ENCODE assay signal across 8 cellular contexts in genomic region chr1:178768423-178768822, GRCh38. TPM values are rescaled to one million over a fixed set of nuclear protein-coding genes. Genes with fewer than 3 reads are reported as not detected.
A peak's percentile ranks its signal among the peaks of the same experiment; 100 is the strongest.
DNase-seq lines count a peak whose midpoint lies in the region; ATAC-seq and TF ChIP-seq lines count a peak whose summit lies in the region.

No MANE protein-coding gene starts in this region.

- H3K9me2 ChIP-seq in SK-N-SH, result no peaks in the 10 kb centered on the region

- H3F3A ChIP-seq in SK-N-SH (replicated peaks; ENCODE audit: insufficient read depth) (no peaks in the 10 kb centered on the region), neural progenitor cell (ENCODE audit: low read depth) (no peaks in the 10 kb centered on the region)

- no peaks in the 10 kb centered on the region for H3K27me3 Mint-ChIP-seq in neural progenitor cell (ENCODE audit: insufficient read depth, low read depth)

- ATAC-seq in SK-N-SH treated with all-trans-retinoic acid at 6 μM for 48 hours (no peak), esophagus mucosa (peak; percentile 59), HG03571 (IDR thresholded peaks at IDR 0.05; ENCODE audit: unreplicated experiment) (no peak)

- H3K4me3 Mint-ChIP-seq in neural progenitor cell, result no peak overlapping the region

- peaks cover 41% of the 10 kb centered on the region for H3K36me3 Mint-ChIP-seq in neural progenitor cell

- peaks cover 60% of the 10 kb centered on the region for H3K9me3 Mint-ChIP-seq in neural progenitor cell

- H3K9me3 ChIP-seq in SK-N-SH, result peaks cover 9% of the 10 kb centered on the region; the same call in 1 of the 2 replicates
- H3K9me3 ChIP-seq in neural progenitor cell (ENCODE audit: low read depth), result peaks cover 6% of the 10 kb centered on the region

- TF ChIP-seq CTCF in SK-N-SH (IDR thresholded peaks at IDR 0.05), result peak; percentile 61
- TF ChIP-seq CTCF in HL-60 (IDR thresholded peaks at IDR 0.05; ENCODE audit: insufficient read depth, low read length), result peak; percentile 86
- TF ChIP-seq CTCF in neural progenitor cell (IDR thresholded peaks at IDR 0.05), result peak; percentile 74

- CTCF ChIA-PET in SK-N-SH (lab: Yijun Ruan, JAX), result interaction anchor here (1.1 to 1.7 kb wide), 2 partner anchors 15 to 235 kb away, joined by 6 to 7 read pairs; no protein-coding TSS in a partner anchor

- TF ChIP-seq EP300 in SK-N-SH (IDR thresholded peaks at IDR 0.05; ENCODE audit: borderline replicate concordance in 1 of 2, low read depth in 1 of 2, low read length in 1 of 2), result no peak

- no peaks in the 10 kb centered on the region for H3K4me1 Mint-ChIP-seq in neural progenitor cell

- H3K4me3 ChIP-seq in SK-N-SH (ENCODE audit: low read depth in 2 of 2, low read length in 1 of 2) (no peak overlapping the region), HL-60 (replicated peaks; ENCODE audit: insufficient read depth, low read length) (no peak overlapping the region), neural progenitor cell (no peak overlapping the region)

- DNase-seq in SK-N-SH (peak; percentile 16), HL-60 (ENCODE audit: low read depth in 1 of 2, low spot score in 1 of 2) (peak; percentile 17 to 24), SKM-1 (lab: John Stamatoyannopoulos, UW; ENCODE audit: unreplicated experiment) (peak; percentile 68), neural progenitor cell (ENCODE audit: low spot score) (peak; percentile 51), NCI-H2227 treated with DMSO at 0.1 percent for 48 hours (lab: John Stamatoyannopoulos, UW) (no peak)

- no peak overlapping the region for H3K27ac Mint-ChIP-seq in neural progenitor cell

- peaks cover 64% of the 10 kb centered on the region; the same call in 1 of the 2 replicates for H3K79me2 ChIP-seq in SK-N-SH (ENCODE audit: insufficient read depth)
- H3K79me2 ChIP-seq in neural progenitor cell (ENCODE audit: low read depth), result peaks cover 90% of the 10 kb centered on the region

- WGBS in SK-N-SH (ENCODE audit: low lambda C conversion rate), result 40% methylated on average over 2 of the region's 4 CpGs

- H3K4me1 ChIP-seq in SK-N-SH (ENCODE audit: control insufficient read depth in 1 of 2, insufficient read depth in 2 of 2, low read depth in 1 of 2, low read length in 1 of 2) (no peaks in the 10 kb centered on the region), neural progenitor cell (no peaks in the 10 kb centered on the region)

- TF ChIP-seq RAD21 in SK-N-SH (IDR thresholded peaks at IDR 0.05; ENCODE audit: low read length), result peak; percentile 40

- H3K9ac ChIP-seq in SK-N-SH (no peak overlapping the region), neural progenitor cell (no peak overlapping the region)

- H3K27me3 ChIP-seq in SK-N-SH (ENCODE audit: insufficient read depth) (no peaks in the 10 kb centered on the region), HL-60 (ENCODE audit: insufficient read depth, poor library complexity, severe bottlenecking) (no peaks in the 10 kb centered on the region), neural progenitor cell (no peaks in the 10 kb centered on the region)

- H3K27ac ChIP-seq in SK-N-SH (ENCODE audit: low read depth in 2 of 2, low read length in 1 of 2) (no peak overlapping the region), HL-60 (replicated peaks) (no peak overlapping the region), neural progenitor cell (no peak overlapping the region)

- H4K20me1 ChIP-seq in SK-N-SH (ENCODE audit: insufficient read depth) (no peaks in the 10 kb centered on the region), neural progenitor cell (ENCODE audit: low read depth) (peaks cover 3% of the 10 kb centered on the region)

- H3K4me2 ChIP-seq in SK-N-SH (no peak overlapping the region), neural progenitor cell (no peak overlapping the region)

- POLR2A ChIA-PET in SK-N-SH (lab: Yijun Ruan, JAX), result no interaction called here

- H3K36me3 ChIP-seq in SK-N-SH (replicated peaks in 1 of 2; ENCODE audit: control insufficient read depth in 1 of 2, insufficient read depth in 2 of 2, low read length in 1 of 2) (peaks cover 0 to 13% of the 10 kb centered on the region in 2 experiments), neural progenitor cell (peaks cover 3% of the 10 kb centered on the region)

- H2AFZ ChIP-seq in SK-N-SH (ENCODE audit: low read depth), result no peak overlapping the region
- no peak overlapping the region for H2AFZ ChIP-seq in neural progenitor cell (replicated peaks)

TF ChIP-seq in SK-N-SH, 30 proteins besides CTCF, POLR2A, EP300 and RAD21:
- TF ChIP-seq SMC3 (IDR thresholded peaks at IDR 0.05; ENCODE audit: low read depth, low read length) (peak; percentile 23; the same call in 1 of the 2 replicates), MXI1 (IDR thresholded peaks at IDR 0.05; ENCODE audit: low read depth, low read length) (no peak)

TF ChIP-seq in SK-N-SH treated with all-trans-retinoic acid at 6 μM for 48 hours, 23 proteins besides CTCF, POLR2A, EP300 and RAD21 (continues in another document):
- TF ChIP-seq ZNF70 (CRISPR knock-in tag; IDR thresholded peaks at IDR 0.05) (no peak), ZFP3 (CRISPR knock-in tag; IDR thresholded peaks at IDR 0.05) (no peak), ZNF565 (CRISPR knock-in tag; conservative IDR thresholded peaks at IDR 0.05; ENCODE audit: low read depth) (no peak), ZNF8 (CRISPR knock-in tag; IDR thresholded peaks at IDR 0.05) (no peak), CSDC2 (CRISPR knock-in tag; IDR thresholded peaks at IDR 0.05) (no peak), TCF4 (CRISPR knock-in tag; IDR thresholded peaks at IDR 0.05; ENCODE audit: borderline replicate concordance) (no peak), ESRRG (CRISPR knock-in tag; IDR thresholded peaks at IDR 0.05) (no peak), SNAI2 (CRISPR knock-in tag; IDR thresholded peaks at IDR 0.05) (no peak), TOX (CRISPR knock-in tag; IDR thresholded peaks at IDR 0.05; ENCODE audit: borderline replicate concordance) (no peak), POU6F1 (CRISPR knock-in tag; IDR thresholded peaks at IDR 0.05; ENCODE audit: borderline replicate concordance, low read depth) (no peak), ZC3H10 (CRISPR knock-in tag; IDR thresholded peaks at IDR 0.05) (no peak)
- TF ChIP-seq, protein P1, sequence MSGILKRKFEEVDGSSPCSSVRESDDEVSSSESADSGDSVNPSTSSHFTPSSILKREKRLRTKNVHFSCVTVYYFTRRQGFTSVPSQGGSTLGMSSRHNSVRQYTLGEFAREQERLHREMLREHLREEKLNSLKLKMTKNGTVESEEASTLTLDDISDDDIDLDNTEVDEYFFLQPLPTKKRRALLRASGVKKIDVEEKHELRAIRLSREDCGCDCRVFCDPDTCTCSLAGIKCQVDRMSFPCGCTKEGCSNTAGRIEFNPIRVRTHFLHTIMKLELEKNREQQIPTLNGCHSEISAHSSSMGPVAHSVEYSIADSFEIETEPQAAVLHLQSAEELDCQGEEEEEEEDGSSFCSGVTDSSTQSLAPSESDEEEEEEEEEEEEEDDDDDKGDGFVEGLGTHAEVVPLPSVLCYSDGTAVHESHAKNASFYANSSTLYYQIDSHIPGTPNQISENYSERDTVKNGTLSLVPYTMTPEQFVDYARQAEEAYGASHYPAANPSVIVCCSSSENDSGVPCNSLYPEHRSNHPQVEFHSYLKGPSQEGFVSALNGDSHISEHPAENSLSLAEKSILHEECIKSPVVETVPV (CRISPR knock-in tag; IDR thresholded peaks at IDR 0.05), result no peak
- TF ChIP-seq, protein P2, sequence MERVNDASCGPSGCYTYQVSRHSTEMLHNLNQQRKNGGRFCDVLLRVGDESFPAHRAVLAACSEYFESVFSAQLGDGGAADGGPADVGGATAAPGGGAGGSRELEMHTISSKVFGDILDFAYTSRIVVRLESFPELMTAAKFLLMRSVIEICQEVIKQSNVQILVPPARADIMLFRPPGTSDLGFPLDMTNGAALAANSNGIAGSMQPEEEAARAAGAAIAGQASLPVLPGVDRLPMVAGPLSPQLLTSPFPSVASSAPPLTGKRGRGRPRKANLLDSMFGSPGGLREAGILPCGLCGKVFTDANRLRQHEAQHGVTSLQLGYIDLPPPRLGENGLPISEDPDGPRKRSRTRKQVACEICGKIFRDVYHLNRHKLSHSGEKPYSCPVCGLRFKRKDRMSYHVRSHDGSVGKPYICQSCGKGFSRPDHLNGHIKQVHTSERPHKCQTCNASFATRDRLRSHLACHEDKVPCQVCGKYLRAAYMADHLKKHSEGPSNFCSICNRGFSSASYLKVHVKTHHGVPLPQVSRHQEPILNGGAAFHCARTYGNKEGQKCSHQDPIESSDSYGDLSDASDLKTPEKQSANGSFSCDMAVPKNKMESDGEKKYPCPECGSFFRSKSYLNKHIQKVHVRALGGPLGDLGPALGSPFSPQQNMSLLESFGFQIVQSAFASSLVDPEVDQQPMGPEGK (CRISPR knock-in tag; IDR thresholded peaks at IDR 0.05; ENCODE audit: borderline replicate concordance), result no peak

RNA-seq across cellular contexts. Expression of gene RALGPS2, which starts 43.4 kb away (rescaled TPM):
- 5.1 and 8.2 TPM in 2 replicates for polyA plus RNA-seq in SK-N-SH (2012; rRNA removed)
- polyA plus RNA-seq in SK-N-SH (2012; cell fraction: cytosol; rRNA removed), result 7.0 and 7.4 TPM in 2 replicates
- polyA plus RNA-seq in SK-N-SH (2012; cell fraction: nucleus; rRNA removed), result 10.8 and 12.0 TPM in 2 replicates
- total RNA-seq in esophagus mucosa (30.4 TPM), neural progenitor cell (ENCODE audit: low replicate concordance) (46.8 and 78.7 TPM in 2 replicates)
